In the genomic region with DNA sequence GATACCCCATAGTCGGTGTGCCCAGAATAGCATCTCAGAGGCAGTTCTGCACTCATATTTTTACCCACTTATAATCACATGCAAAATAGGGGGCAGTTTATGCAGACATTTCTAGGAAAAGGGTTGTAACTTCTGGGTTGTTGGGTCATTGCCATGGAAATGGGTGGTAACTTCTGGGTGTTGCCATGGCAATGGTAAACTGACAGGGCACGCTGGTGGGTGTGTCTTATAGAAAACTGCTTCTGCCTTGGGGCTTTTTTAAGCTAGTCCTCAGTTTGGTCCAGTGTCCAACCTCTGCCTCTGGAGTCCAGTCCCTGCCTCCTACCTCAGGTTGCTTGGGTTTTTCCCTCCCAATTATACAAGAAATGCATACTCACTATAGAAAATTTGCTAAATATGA, we compare ENCODE assay signal across 15 cellular contexts. TPM values are rescaled to one million over a fixed set of nuclear protein-coding genes. Genes with fewer than 3 reads are reported as not detected.
DNase-seq lines count a peak whose midpoint lies in the region; ATAC-seq, FAIRE-seq and TF ChIP-seq lines count a peak whose summit lies in the region.
"Had no signal": no experiment of that assay in that cellular context is flagged by ENCODE, and none has a peak within 500 bp of the region (broad histone marks: within the 10 kb centered on the region; RNA-seq: fewer than 3 reads in every experiment).

No MANE protein-coding gene starts in this region.

- H3K79me2 ChIP-seq in K562 (ENCODE audit: control insufficient read depth, insufficient read depth, low read length), result no peaks in the 10 kb centered on the region

- in situ Hi-C loops in K562 (cut with MboI), result no loop called here

- H3K9me3 ChIP-seq in right atrium auricular region (no peaks in the 10 kb centered on the region), K562 (replicated peaks; ENCODE audit: control insufficient read depth, insufficient read depth, low read depth, low read length) (no peaks in the 10 kb centered on the region), stomach smooth muscle (ENCODE audit: control insufficient read depth in 2 of 2, low read length in 2 of 2) (no peaks in the 10 kb centered on the region)

- intact Hi-C loops in Right ventricle myocardium inferior (cut with DNase I) (no loop called here), K562 (cut with micrococcal nuclease) (no loop called here)

- 0 out of 2 replicates have a peak, but pooled peaks have one; percentile 9 for TF ChIP-seq EP300 in K562 (IDR thresholded peaks at IDR 0.05; ENCODE audit: low read length)

- POLR2A ChIA-PET in K562 (lab: Yijun Ruan, JAX), result interaction anchor here (0.5 to 3.2 kb wide), 4 partner anchors 8 to 25 kb away, joined by 3 to 10 read pairs (median 3); a partner anchor contains a TSS

- H3K27ac ChIP-seq in right atrium auricular region, result no peak overlapping the region
- peak overlapping the region; percentile 36; the same call in 1 of the 3 replicates for H3K27ac ChIP-seq in K562 (ENCODE audit: extremely low read depth, low read depth, low read length)
- H3K27ac ChIP-seq in stomach smooth muscle (ENCODE audit: low read length), result peak overlapping the region; percentile 55

- peak; percentile 61 for FAIRE-seq in K562 (lab: Jason Lieb, UNC)
- FAIRE-seq: endothelial cell of umbilical vein had no signal

- no peak for TF ChIP-seq CTCF in right atrium auricular region (IDR thresholded peaks at IDR 0.05)
- no peak for TF ChIP-seq CTCF in K562 (IDR thresholded peaks at IDR 0.05 in 2 of 3, conservative IDR thresholded peaks at IDR 0.05 in 1 of 3; ENCODE audit: insufficient read depth in 2 of 3, low read depth in 1 of 3, low read length in 3 of 3)

- H3K4me1 ChIP-seq in right atrium auricular region (peaks cover 0 to 12% of the 10 kb centered on the region in 2 donors), K562 (replicated peaks in 1 of 2; ENCODE audit: control insufficient read depth in 2 of 2, insufficient read depth in 2 of 2, low read length in 2 of 2) (peaks cover 4 to 13% of the 10 kb centered on the region in 2 experiments; a peak in 4 of 5 replicates), stomach smooth muscle (ENCODE audit: control insufficient read depth, insufficient read depth, low read length) (peaks cover 17% of the 10 kb centered on the region)

- H3K9me1 ChIP-seq in K562 (ENCODE audit: control insufficient read depth, insufficient read depth, low read length), result no peaks in the 10 kb centered on the region

- H4K20me1 ChIP-seq in K562 (replicated peaks; ENCODE audit: control insufficient read depth, insufficient read depth, low read length), result no peaks in the 10 kb centered on the region

- H3K4me3 ChIP-seq in right atrium auricular region (no peak overlapping the region), K562 (no peak overlapping the region), stomach smooth muscle (ENCODE audit: low read length in 2 of 2) (no peak overlapping the region)

- peak overlapping the region; percentile 32 for H3K4me2 ChIP-seq in K562 (ENCODE audit: insufficient read depth, low read length)

- H3K9ac ChIP-seq in K562 (ENCODE audit: insufficient read depth in 1 of 2, low read depth in 2 of 2, low read length in 2 of 2), result no peak overlapping the region
- no peak overlapping the region for H3K9ac ChIP-seq in stomach smooth muscle (ENCODE audit: low read length in 2 of 2)

- peak; percentile 72 for DNase-seq in right atrium auricular region (ENCODE audit: low spot score)
- DNase-seq in Right ventricle myocardium inferior (ENCODE audit: missing footprints), result no peak
- peak; percentile 42 for DNase-seq in M059J (ENCODE audit: low read depth)
- DNase-seq in K562 (ENCODE audit: extremely low read depth in 1 of 4, low spot score in 3 of 4), result peak in 2 of 4 experiments; percentile 34 to 84
- DNase-seq in EL, result no peak
- no peak for DNase-seq in HK-2 (ENCODE audit: unreplicated experiment)
- no peak for DNase-seq in NCI-H2081 treated with DMSO at 0.1 percent for 48 hours (lab: John Stamatoyannopoulos, UW)
- DNase-seq: central memory CD4-positive, alpha-beta T cell; head of caudate nucleus; kidney glomerular epithelial cell; NCI-H1417 treated with DMSO at 0.1 percent for 48 hours; stimulated activated CD4-positive, alpha-beta T cell treated with anti-CD3 and anti-CD28 coated beads, Interleukin-4, amount 100 ng/mL, for 1 hour had no signal

- 13% methylated on average over 2 of the region's 2 CpGs for WGBS in K562 (ENCODE audit: insufficient coverage, low coverage, missing lambda C conversion rate)

- TF ChIP-seq RAD21 in K562 (CRISPR knock-in tag; conservative IDR thresholded peaks at IDR 0.05 in 1 of 2, IDR thresholded peaks at IDR 0.05 in 1 of 2), result no peak

- TF ChIP-seq POLR2A in K562 (conservative IDR thresholded peaks at IDR 0.05), result no peak

- H2AFZ ChIP-seq in K562 (ENCODE audit: low read depth, low read length), result peak overlapping the region; percentile 70

- H3K27me3 ChIP-seq in right atrium auricular region, result no peaks in the 10 kb centered on the region
- no peaks in the 10 kb centered on the region for H3K27me3 ChIP-seq in K562 (ENCODE audit: control insufficient read depth in 2 of 2, insufficient read depth in 2 of 2, low read length in 2 of 2)
- no peaks in the 10 kb centered on the region for H3K27me3 ChIP-seq in stomach smooth muscle (ENCODE audit: control insufficient read depth in 1 of 2, insufficient read depth in 2 of 2, low read length in 2 of 2)

- H3K36me3 ChIP-seq in right atrium auricular region (no peaks in the 10 kb centered on the region), K562 (ENCODE audit: control insufficient read depth, insufficient read depth, low read length) (no peaks in the 10 kb centered on the region), stomach smooth muscle (ENCODE audit: control insufficient read depth in 2 of 2, insufficient read depth in 2 of 2, low read length in 2 of 2) (no peaks in the 10 kb centered on the region)

- no TSS peak for BruUV-seq in K562 (replicated peaks; lab: Mats Ljungman, UMichigan)

- no peak for ATAC-seq in Right ventricle myocardium inferior
- ATAC-seq in K562, result peak; percentile 82
- ATAC-seq: stimulated activated memory B cell treated with anti-CD40 and anti-IgM and Interleukin-4, amounts not matched to agents 10 μg/mL and 1 μg/mL and 100 μg/mL, for 72 hours had no signal

- CTCF ChIA-PET in K562 (lab: Yijun Ruan, JAX; ENCODE audit: low intra/inter-chr PET ratio), result no interaction called here

RNA-seq across cellular contexts. Expression of a gene that starts 7.4 kb away (rescaled TPM):
- total RNA-seq in right atrium auricular region, result 10 to 100 TPM; 56.4 to 56.5 TPM
- total RNA-seq in Right ventricle myocardium inferior, result 49.4 TPM
- total RNA-seq in M059J (2014; rRNA removed; shearing (Covaris generic)), result 29.9 and 43.9 TPM in 2 replicates
- total RNA-seq in K562 (2011; cell fraction: chromatin; rRNA removed; ENCODE audit: low replicate concordance), result 145 and 406 TPM in 2 replicates
- total RNA-seq in K562 (2011; cell fraction: nucleolus; rRNA removed), result 54.2 and 98.0 TPM in 2 replicates
- 135 and 220 TPM in 2 replicates for total RNA-seq in K562 (2011; cell fraction: nucleoplasm; rRNA removed)
- 41.8 and 53.8 TPM in 2 replicates for total RNA-seq in K562 (2014; rRNA removed)
- total RNA-seq in K562 (2014; rRNA removed; fragmentation: Illumina TruSeq; extraction: Trizol), result 87.8 and 101 TPM in 2 replicates
- 79.7 and 99.2 TPM in 2 replicates for total RNA-seq in K562 (2015; rRNA removed; fragmentation: Illumina TruSeq; extraction: Trizol)
- 61.5 and 65.1 TPM in 2 replicates for total RNA-seq in K562 (2021)
- 62.1 and 65.8 TPM in 2 replicates for polyA plus RNA-seq in K562 (2011; rRNA removed)
- 12.8 and 27.7 TPM in 2 replicates for polyA plus RNA-seq in K562 (2011; cell fraction: cytosol; rRNA removed)
- 98.3 and 139 TPM in 2 replicates for polyA plus RNA-seq in K562 (2011; cell fraction: nucleus; rRNA removed)
- polyA plus RNA-seq in K562 (2012), result 54.2 and 56.4 TPM in 2 replicates
- polyA plus RNA-seq in K562 (2014; fragmentation: Illumina TruSeq; extraction: Trizol), result 58.2 and 59.8 TPM in 2 replicates
- 10 to 100 TPM; 12.2 to 15.2 TPM for polyA plus RNA-seq in K562 (2014; fragmentation: Nextera tagmentation; extraction: Ambion mirVana)
- polyA plus RNA-seq in K562 (2014; rRNA removed), result 34.8 and 42.7 TPM in 2 replicates
- 152 and 201 TPM in 2 replicates for polyA minus RNA-seq in K562 (2011; rRNA and poly(A)+ RNA removed)
- polyA minus RNA-seq in K562 (2011; cell fraction: cytosol; rRNA and poly(A)+ RNA removed), result 40.0 and 51.0 TPM in 2 replicates
- 66.4 and 137 TPM in 2 replicates for polyA minus RNA-seq in K562 (2011; cell fraction: nucleus; rRNA and poly(A)+ RNA removed)

RNA-seq across cellular contexts. Expression of a gene that starts 25.3 kb away (rescaled TPM):
- total RNA-seq in right atrium auricular region, result 10 to 100 TPM; 12.4 to 22.9 TPM
- 18.8 TPM for total RNA-seq in Right ventricle myocardium inferior
- 171 and 178 TPM in 2 replicates for total RNA-seq in M059J (2014; rRNA removed; shearing (Covaris generic))
- 89.8 and 104 TPM in 2 replicates for total RNA-seq in K562 (2011; cell fraction: chromatin; rRNA removed; ENCODE audit: low replicate concordance)
- total RNA-seq in K562 (2011; cell fraction: nucleolus; rRNA removed), result 98.7 and 106 TPM in 2 replicates
- total RNA-seq in K562 (2011; cell fraction: nucleoplasm; rRNA removed), result 131 and 159 TPM in 2 replicates
- total RNA-seq in K562 (2014; rRNA removed), result 478 and 508 TPM in 2 replicates
- total RNA-seq in K562 (2014; rRNA removed; fragmentation: Illumina TruSeq; extraction: Trizol), result 502 and 525 TPM in 2 replicates
- total RNA-seq in K562 (2015; rRNA removed; fragmentation: Illumina TruSeq; extraction: Trizol), result 436 and 449 TPM in 2 replicates
- total RNA-seq in K562 (2021), result 479 and 509 TPM in 2 replicates
- polyA plus RNA-seq in K562 (2011; rRNA removed), result 571 and 796 TPM in 2 replicates
- 606 and 672 TPM in 2 replicates for polyA plus RNA-seq in K562 (2011; cell fraction: cytosol; rRNA removed)
- polyA plus RNA-seq in K562 (2011; cell fraction: nucleus; rRNA removed), result 154 and 260 TPM in 2 replicates
- polyA plus RNA-seq in K562 (2012), result 169 and 564 TPM in 2 replicates
- polyA plus RNA-seq in K562 (2014; fragmentation: Illumina TruSeq; extraction: Trizol), result 598 and 604 TPM in 2 replicates
- 1,000 to 10,000 TPM; 1,450 to 1,588 TPM for polyA plus RNA-seq in K562 (2014; fragmentation: Nextera tagmentation; extraction: Ambion mirVana)
- polyA plus RNA-seq in K562 (2014; rRNA removed), result 670 and 766 TPM in 2 replicates
- 333 and 372 TPM in 2 replicates for polyA minus RNA-seq in K562 (2011; rRNA and poly(A)+ RNA removed)
- 67.9 and 75.3 TPM in 2 replicates for polyA minus RNA-seq in K562 (2011; cell fraction: cytosol; rRNA and poly(A)+ RNA removed)
- polyA minus RNA-seq in K562 (2011; cell fraction: nucleus; rRNA and poly(A)+ RNA removed), result 30.3 and 41.3 TPM in 2 replicates

RNA-seq across cellular contexts. Expression of a gene that starts 38.1 kb away (rescaled TPM):
- total RNA-seq in right atrium auricular region (100 to 1,000 TPM; 290 to 306 TPM), Right ventricle myocardium inferior (278 TPM), K562 (2014; rRNA removed) (1,010 and 1,072 TPM in 2 replicates), K562 (2014; rRNA removed; fragmentation: Illumina TruSeq; extraction: Trizol) (763 and 827 TPM in 2 replicates), K562 (2015; rRNA removed; fragmentation: Illumina TruSeq; extraction: Trizol) (783 and 790 TPM in 2 replicates), K562 (2021) (1,055 and 1,182 TPM in 2 replicates)
- 491 and 573 TPM in 2 replicates for total RNA-seq in M059J (2014; rRNA removed; shearing (Covaris generic))
- 64.0 and 91.2 TPM in 2 replicates for total RNA-seq in K562 (2011; cell fraction: chromatin; rRNA removed; ENCODE audit: low replicate concordance)
- total RNA-seq in K562 (2011; cell fraction: nucleolus; rRNA removed), result 177 and 196 TPM in 2 replicates
- total RNA-seq in K562 (2011; cell fraction: nucleoplasm; rRNA removed), result 176 and 374 TPM in 2 replicates
- polyA plus RNA-seq in K562 (2011; rRNA removed) (1,026 and 1,088 TPM in 2 replicates), K562 (2014; fragmentation: Illumina TruSeq; extraction: Trizol) (723 and 886 TPM in 2 replicates), K562 (2014; fragmentation: Nextera tagmentation; extraction: Ambion mirVana) (100 to 1,000 TPM; 684 to 924 TPM), K562 (2014; rRNA removed) (1,202 and 1,445 TPM in 2 replicates)
- 921 and 948 TPM in 2 replicates for polyA plus RNA-seq in K562 (2011; cell fraction: cytosol; rRNA removed)
- 355 and 443 TPM in 2 replicates for polyA plus RNA-seq in K562 (2011; cell fraction: nucleus; rRNA removed)
- 987 and 1,336 TPM in 2 replicates for polyA plus RNA-seq in K562 (2012)
- polyA minus RNA-seq in K562 (2011; rRNA and poly(A)+ RNA removed), result 346 and 369 TPM in 2 replicates
- 154 and 166 TPM in 2 replicates for polyA minus RNA-seq in K562 (2011; cell fraction: cytosol; rRNA and poly(A)+ RNA removed)
- 61.1 and 93.0 TPM in 2 replicates for polyA minus RNA-seq in K562 (2011; cell fraction: nucleus; rRNA and poly(A)+ RNA removed)

Comparison
In these comparisons a context has a peak if more than half of its experiments do, and no peak if none do; other contexts are left out.
1. DNase-seq: peak in right atrium auricular region (single experiment) and M059J (single experiment); none in Right ventricle myocardium inferior (single experiment), EL (single experiment), HK-2 (single experiment) and NCI-H2081 treated with DMSO at 0.1 percent for 48 hours (single experiment).
2. H3K27ac ChIP-seq: peak in K562 (single experiment) and stomach smooth muscle (single experiment); none in right atrium auricular region (0 of 2).